ENCODE assay signal across 20 cellular contexts in the genomic region with DNA sequence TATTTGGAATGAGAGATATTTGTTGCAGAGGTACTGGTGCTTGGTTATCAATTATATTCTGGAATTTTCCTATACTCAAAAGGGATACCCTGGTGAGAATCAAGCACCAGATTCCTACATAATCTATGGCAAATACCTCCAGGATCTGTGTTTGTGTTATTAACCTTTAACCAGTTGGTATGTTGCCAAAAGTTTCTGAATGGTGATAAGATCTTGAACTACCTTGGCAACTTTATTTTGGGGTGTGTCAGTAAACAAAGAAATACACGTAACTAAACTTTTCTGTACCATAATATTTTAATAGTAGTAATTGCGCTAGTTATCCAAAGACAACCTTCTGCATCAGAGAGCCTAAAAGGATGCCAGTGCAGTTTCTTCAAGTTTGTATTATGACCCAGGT. TPM values are rescaled to one million over a fixed set of nuclear protein-coding genes. Genes with fewer than 3 reads are reported as not detected.
"Had no signal": no experiment of that assay in that cellular context is flagged by ENCODE, and none has a peak within 500 bp of the region (broad histone marks: within the 10 kb centered on the region; RNA-seq: fewer than 3 reads in every experiment).

No MANE protein-coding gene starts in this region.

- H3K4me1 ChIP-seq: prostate gland had no signal

- H3K36me3 Mint-ChIP-seq: activated naive CD8-positive, alpha-beta T cell; stimulated activated memory B cell treated with anti-CD40 and anti-IgM and Interleukin-4, amounts not matched to agents 10 μg/mL and 1 μg/mL and 100 μg/mL, for 72 hours; WTC11 had no signal

- H3K27ac ChIP-seq: prostate gland, spleen had no signal

- H3K36me3 ChIP-seq: prostate gland, spleen had no signal

- H3K27me3 Mint-ChIP-seq: stimulated activated memory B cell treated with anti-CD40 and anti-IgM and Interleukin-4, amounts not matched to agents 10 μg/mL and 1 μg/mL and 100 μg/mL, for 72 hours had no signal

- ATAC-seq: activated CD4-positive, alpha-beta T cell treated with anti-CD3 and anti-CD28 coated beads for 36 hours; left lobe of liver; sciatic nerve; stimulated activated memory B cell treated with anti-CD40 and anti-IgM and Interleukin-4, amounts not matched to agents 10 μg/mL and 1 μg/mL and 100 μg/mL, for 72 hours; WTC11 had no signal

- H3K4me3 Mint-ChIP-seq: activated CD4-positive, alpha-beta T cell treated with anti-CD3 and anti-CD28 coated beads for 36 hours; activated naive CD8-positive, alpha-beta T cell; activated T-helper 1 cell treated with anti-CD3 and anti-CD28 coated beads, Interleukin-12 subunit alpha, Interleukin-12 subunit beta, Interleukin-2, Interleukin-4 antibody, amounts not matched to agents 30 ng/mL and 10 ng/mL and 1 ng/mL, durations not matched to agents 14 hours and 24 hours and 36 hours; nephron progenitor cell; stimulated activated memory B cell treated with anti-CD40 and anti-IgM and Interleukin-4, amounts not matched to agents 10 μg/mL and 1 μg/mL and 100 μg/mL, for 72 hours; T-helper 2 cell treated with Interferon-gamma antibody and Interleukin-4, amounts not matched to agents 5 μg/mL and 100 μg/mL, for 36 hours; WTC11 had no signal

- H3K9me3 ChIP-seq: prostate gland, spleen had no signal

- H3K4me1 Mint-ChIP-seq: activated CD4-positive, alpha-beta T cell treated with anti-CD3 and anti-CD28 coated beads for 36 hours; WTC11 had no signal

- H3K27ac Mint-ChIP-seq: activated CD4-positive, alpha-beta T cell treated with anti-CD3 and anti-CD28 coated beads for 36 hours; activated naive CD8-positive, alpha-beta T cell; activated T-helper 1 cell treated with anti-CD3 and anti-CD28 coated beads, Interleukin-12 subunit alpha, Interleukin-12 subunit beta, Interleukin-2, Interleukin-4 antibody, amounts not matched to agents 30 ng/mL and 10 ng/mL and 1 ng/mL, durations not matched to agents 14 hours and 24 hours and 36 hours; nephron progenitor cell; stimulated activated memory B cell treated with anti-CD40 and anti-IgM and Interleukin-4, amounts not matched to agents 10 μg/mL and 1 μg/mL and 100 μg/mL, for 72 hours; T-helper 2 cell treated with Interferon-gamma antibody and Interleukin-4, amounts not matched to agents 5 μg/mL and 100 μg/mL, for 36 hours; WTC11 had no signal

- H3K9me3 Mint-ChIP-seq: activated T-helper 1 cell treated with anti-CD3 and anti-CD28 coated beads, Interleukin-12 subunit alpha, Interleukin-12 subunit beta, Interleukin-2, Interleukin-4 antibody, amounts not matched to agents 30 ng/mL and 10 ng/mL and 1 ng/mL, durations not matched to agents 14 hours and 24 hours and 36 hours; stimulated activated memory B cell treated with anti-CD40 and anti-IgM and Interleukin-4, amounts not matched to agents 10 μg/mL and 1 μg/mL and 100 μg/mL, for 72 hours; T-helper 2 cell treated with Interferon-gamma antibody and Interleukin-4, amounts not matched to agents 5 μg/mL and 100 μg/mL, for 36 hours had no signal

- H3K27me3 ChIP-seq: spleen had no signal

- H3K4me3 ChIP-seq: prostate gland, spleen had no signal

- DNase-seq: activated CD4-positive, alpha-beta T cell treated with anti-CD3 and anti-CD28 coated beads for 36 hours; activated CD4-positive, alpha-beta T cell treated with anti-CD3 and anti-CD28 coated beads, Interleukin-2, amount 50 U/mL, for 48 hours; activated gamma-delta T cell treated with Interleukin-2 at 50 U/mL for 16 hours; dermis blood vessel endothelial cell; effector memory CD4-positive, alpha-beta T cell; hippocampal formation; midbrain; nephron progenitor cell; occipital lobe; spleen; stimulated activated CD4-positive, alpha-beta T cell treated with anti-CD3 and anti-CD28 coated beads, Interleukin-4, amount 100 ng/mL, for 4 hours had no signal

RNA-seq across cellular contexts. Expression of a gene that starts 13.4 kb away (rescaled TPM):
- total RNA-seq: activated T-helper 1 cell treated with anti-CD3 and anti-CD28 coated beads, Interleukin-12 subunit alpha, Interleukin-12 subunit beta, Interleukin-2, Interleukin-4 antibody, amounts not matched to agents 30 ng/mL and 10 ng/mL and 1 ng/mL, durations not matched to agents 14 hours and 24 hours and 36 hours; lung microvascular endothelial cell had no signal
